ENCODE assay signal across 24 cellular contexts in the genomic region with DNA sequence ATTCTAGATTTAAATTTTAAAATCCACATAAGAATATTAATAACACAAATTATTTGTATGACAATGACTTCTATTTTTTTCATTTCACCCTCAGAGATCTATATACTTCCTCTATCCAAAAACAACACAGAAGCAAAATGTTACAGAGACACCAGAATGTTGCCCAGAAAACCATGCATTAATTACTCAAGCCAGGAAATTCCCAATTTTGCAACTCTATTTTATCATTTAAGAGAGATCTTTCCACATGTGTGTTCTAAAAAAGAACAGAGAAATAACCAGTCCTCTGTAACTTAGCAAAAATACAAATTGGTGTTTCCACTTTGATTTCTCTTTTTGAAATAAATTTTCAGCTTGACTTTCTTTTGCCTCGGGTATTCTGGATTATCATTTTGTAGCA.
DNase-seq lines count a peak whose midpoint lies in the region; ATAC-seq and TF ChIP-seq lines count a peak whose summit lies in the region.
"Had no signal": no experiment of that assay in that cellular context is flagged by ENCODE, and none has a peak within 500 bp of the region (broad histone marks: within the 10 kb centered on the region; RNA-seq: fewer than 3 reads in every experiment).

No MANE protein-coding gene starts in this region.

- intact Hi-C loops in Right ventricle myocardium inferior (cut with DNase I), result no loop called here
- intact Hi-C loops in left lung (cut with DNase I), result no loop called here

- H3K27ac ChIP-seq in right atrium auricular region, result peak overlapping the region; percentile 22 to 54
- H3K27ac ChIP-seq in left lung, result peak overlapping the region; percentile 4 to 29
- H3K27ac ChIP-seq: BLaER1, GM23248, HL-60, RWPE1 had no signal

- TF ChIP-seq CTCF in right atrium auricular region (IDR thresholded peaks at IDR 0.05) (no peak), choroid plexus epithelial cell (conservative IDR thresholded peaks at IDR 0.05; ENCODE audit: low read depth, low read length) (no peak), left lung (IDR thresholded peaks at IDR 0.05) (no peak)

- DNase-seq in right atrium auricular region (ENCODE audit: low spot score), result no peak
- DNase-seq in Right ventricle myocardium inferior (ENCODE audit: missing footprints), result no peak
- DNase-seq in choroid plexus epithelial cell (ENCODE audit: low read depth), result peak; percentile 54
- DNase-seq in left lung, result no peak
- no peak for DNase-seq in NCI-H510A (lab: John Stamatoyannopoulos, UW)
- DNase-seq: CD4-positive, alpha-beta T cell; COR-L47; DMS 273 treated with DMSO at 0.1 percent for 48 hours; DND-41; GM23248; H9; MM.1S; NCI-H1048; NCI-H1436; NCI-H1930; NCI-H774; NK-92 treated with Interleukin-12 subunit alpha and Interleukin-12 subunit beta, amount 100 ng/mL, for 24 hours had no signal

- H3K36me3 ChIP-seq in right atrium auricular region (no peaks in the 10 kb centered on the region), left lung (no peaks in the 10 kb centered on the region)
- H3K36me3 ChIP-seq: BLaER1 had no signal

- H3K4me1 ChIP-seq in right atrium auricular region, result peaks cover 0 to 59% of the 10 kb centered on the region in 2 donors
- H3K4me1 ChIP-seq in left lung, result no peaks in the 10 kb centered on the region
- H3K4me1 ChIP-seq: BLaER1 had no signal

- no peaks in the 10 kb centered on the region for H3K27me3 ChIP-seq in right atrium auricular region
- no peaks in the 10 kb centered on the region for H3K27me3 ChIP-seq in left lung
- H3K27me3 ChIP-seq: BLaER1 had no signal

- H3K4me3 ChIP-seq in right atrium auricular region (no peak overlapping the region), choroid plexus epithelial cell (ENCODE audit: low read depth, low read length) (no peak overlapping the region), left lung (no peak overlapping the region)
- H3K4me3 ChIP-seq: BLaER1, GM23248, K562 had no signal

- no peaks in the 10 kb centered on the region for H3K9me3 ChIP-seq in right atrium auricular region
- H3K9me3 ChIP-seq in left lung, result no peaks in the 10 kb centered on the region
- H3K9me3 ChIP-seq: BLaER1 had no signal

- no peak for ATAC-seq in Right ventricle myocardium inferior
- ATAC-seq in left lung, result no peak
- ATAC-seq in HG03175 (IDR thresholded peaks at IDR 0.05; ENCODE audit: unreplicated experiment), result no peak
- ATAC-seq in activated CD4-positive, CD25-positive, alpha-beta regulatory T cell treated with anti-CD3 and anti-CD28 coated beads, Interleukin-2, amount 50 U/mL, for 24 hours, result no peak
- ATAC-seq: HepG2, K562 had no signal
